23 cellular contexts compared by ENCODE assay signal in the genomic region with DNA sequence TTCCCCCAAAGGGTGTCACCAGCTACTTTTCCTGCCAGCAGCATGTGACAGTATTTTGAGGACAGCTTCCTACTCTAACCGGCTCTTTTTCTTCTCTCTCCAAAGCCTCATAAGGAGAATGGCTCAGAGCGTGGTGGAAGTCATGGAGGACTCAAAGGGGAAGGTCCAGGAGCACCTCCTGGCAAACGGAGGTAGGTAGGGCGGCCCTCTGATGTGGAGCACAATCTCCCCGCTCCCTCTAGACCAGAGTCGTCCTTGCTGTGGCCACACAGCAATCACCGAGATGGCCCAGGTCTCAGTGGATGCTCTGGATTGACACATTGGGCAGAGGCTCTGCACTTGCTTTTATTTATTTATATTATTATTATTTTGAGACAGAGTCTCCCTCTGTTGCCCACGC. TPM values are rescaled to one million over a fixed set of nuclear protein-coding genes. Genes with fewer than 3 reads are reported as not detected.
"Had no signal": no experiment of that assay in that cellular context is flagged by ENCODE, and none has a peak within 500 bp of the region (broad histone marks: within the 10 kb centered on the region; RNA-seq: fewer than 3 reads in every experiment).

No MANE protein-coding gene starts in this region.

- H3K36me3 Mint-ChIP-seq: IgD-negative memory B cell had no signal

- H3K4me1 Mint-ChIP-seq: IgD-negative memory B cell had no signal

- DNase-seq: KBM-7, MV-4-11, NCI-H1048, NCI-H1105, NCI-H1417, NCI-H1436 treated with DMSO at 0.1 percent for 48 hours, NCI-H1694, NCI-H187 treated with DMSO at 0.1 percent for 48 hours, NCI-H2029 treated with DMSO at 0.1 percent for 48 hours, NCI-H2171 treated with DMSO at 0.1 percent for 48 hours, NCI-H345, NCI-H446 treated with DMSO at 0.1 percent for 48 hours, NCI-H510A treated with DMSO at 0.1 percent for 48 hours, NCI-H526, NCI-H82, Right ventricle myocardium superior, RPMI8226, SIG-M5 had no signal

- H3K27me3 Mint-ChIP-seq: IgD-negative memory B cell had no signal

- H3K4me3 ChIP-seq: SJSA1, SK-N-MC had no signal

- H3K27ac Mint-ChIP-seq: IgD-negative memory B cell had no signal

- H3K4me3 Mint-ChIP-seq: IgD-negative memory B cell had no signal

- H3K27me3 ChIP-seq: SJSA1 had no signal

- H3K27ac ChIP-seq: HL-60, SJSA1, SK-N-MC had no signal

- H3K9me3 Mint-ChIP-seq: IgD-negative memory B cell had no signal

- H3K36me3 ChIP-seq: SJSA1 had no signal

- H3K9me3 ChIP-seq: SJSA1 had no signal

RNA-seq across cellular contexts. Expression of gene ATP6V1C2, which starts 32.4 kb away (rescaled TPM):
- total RNA-seq: LHCN-M2 had no signal
